In the genomic region with DNA sequence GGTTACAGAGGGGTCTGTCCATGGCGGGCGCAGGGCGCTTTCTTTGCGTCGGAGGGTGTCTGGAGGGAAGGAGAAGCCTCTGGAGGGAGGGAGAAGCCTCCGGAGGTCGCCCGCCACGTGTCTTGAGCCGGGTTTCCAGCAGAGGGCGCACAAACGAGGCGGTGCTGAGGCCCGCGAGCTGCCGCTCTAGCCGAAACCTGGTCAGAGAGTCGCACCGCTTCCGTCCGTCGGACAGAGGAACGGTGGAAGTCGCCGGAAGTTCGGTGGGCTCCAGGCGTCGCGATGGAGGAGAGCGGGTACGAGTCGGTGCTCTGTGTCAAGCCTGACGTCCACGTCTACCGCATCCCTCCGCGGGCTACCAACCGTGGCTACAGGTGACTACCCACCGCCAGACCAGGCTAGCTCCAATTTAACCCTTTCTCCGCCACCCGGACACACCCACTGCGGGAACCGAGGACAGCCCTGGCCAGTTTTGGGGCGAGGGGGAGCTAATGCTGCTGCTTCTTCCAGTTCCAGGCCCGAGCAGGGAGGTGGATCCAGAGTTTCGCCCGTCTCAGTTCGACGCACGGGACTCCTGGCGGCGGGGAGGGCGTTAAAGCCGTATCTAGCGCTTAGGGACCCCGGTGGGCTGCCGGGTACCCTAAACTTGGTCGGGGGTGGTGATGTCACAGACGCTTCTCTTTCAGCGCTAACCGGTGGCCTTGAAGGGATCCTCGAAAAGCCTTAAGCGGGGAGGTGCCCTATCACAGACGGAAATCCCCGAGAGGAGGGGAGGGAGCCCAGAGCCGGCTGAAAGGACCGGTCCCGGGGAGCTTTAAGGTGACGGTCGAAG, we compare ENCODE assay signal across 8 cellular contexts. TPM values are rescaled to one million over a fixed set of nuclear protein-coding genes. Genes with fewer than 3 reads are reported as not detected.
DNase-seq lines count a peak whose midpoint lies in the region; ATAC-seq and TF ChIP-seq lines count a peak whose summit lies in the region.

NECAP2 (plus strand) TSS at position 245 of the 832 bp plus-strand sequence; CDS start at position 283, 38 bp downstream.

- intact Hi-C loops in T-helper 1 cell treated with Interleukin-12 subunit alpha and Interleukin-12 subunit beta and Interleukin-4 antibody, amounts not matched to agents 30 ng/mL and 1 ng/mL, for 36 hours (cut with micrococcal nuclease), result loop anchor here (1.0 to 10.0 kb wide), 12 partner anchors 20 to 914 kb away; partner anchors contain the start of genes DNAJC16, FBXO42, NBPF1 and SZRD1
- intact Hi-C loops in left cardiac atrium (cut with DNase I), result loop anchor here in 1 of 2 donors (2.0 kb wide), 1 partner anchor 72 kb away; no protein-coding TSS in a partner anchor
- intact Hi-C loops in posterior vena cava (cut with DNase I), result no loop called here

- H3K4me1 ChIP-seq in upper lobe of left lung, result peaks cover 30 to 39% (median 35%) of the 10 kb centered on the region in 4 donors

- H3K27me3 ChIP-seq in upper lobe of left lung, result no peaks in the 10 kb centered on the region

- no peak for TF ChIP-seq EP300 in upper lobe of left lung (IDR thresholded peaks at IDR 0.05)

- peak within 1 kb of the TSS; percentile 86 to 96 (median 94) for H3K27ac ChIP-seq in upper lobe of left lung

- peaks cover 10 to 27% (median 12%) of the 10 kb centered on the region in 4 donors for H3K36me3 ChIP-seq in upper lobe of left lung

- TF ChIP-seq POLR2A in upper lobe of left lung (IDR thresholded peaks at IDR 0.05), result peak in 2 of 4 donors; percentile 36 to 84

- H3K9me3 ChIP-seq in upper lobe of left lung, result no peaks in the 10 kb centered on the region

- peak; percentile 96 for TF ChIP-seq CTCF in GM12875 (IDR thresholded peaks at IDR 0.05; ENCODE audit: borderline replicate concordance, insufficient read depth, low read depth, low read length)
- peak; percentile 90 to 95 (median 92) for TF ChIP-seq CTCF in upper lobe of left lung (IDR thresholded peaks at IDR 0.05)

- 0% methylated on average over 22 to 57 of the region's 70 CpGs for WGBS in upper lobe of left lung, 2 donors

- ATAC-seq in HG02852 (IDR thresholded peaks at IDR 0.05; ENCODE audit: unreplicated experiment) (peak; percentile 79), left cardiac atrium (peak; percentile 94 to 96), upper lobe of left lung (ENCODE audit: low FRiP score in 2 of 2) (peak; percentile 97)

- DNase-seq in NCI-H1694 (lab: John Stamatoyannopoulos, UW), result peak; percentile 46
- peak; percentile 88 for DNase-seq in amniotic epithelial cell (ENCODE audit: low read depth)
- peak; percentile 96 for DNase-seq in left cardiac atrium
- DNase-seq in posterior vena cava (ENCODE audit: low spot score), result peak; percentile 98
- peak; percentile 95 to 96 for DNase-seq in upper lobe of left lung

- peak within 1 kb of the TSS; percentile 85 for H3K4me3 ChIP-seq in GM12875 (ENCODE audit: low read depth, low read length)
- peak within 1 kb of the TSS; percentile 69 to 98 (median 86) for H3K4me3 ChIP-seq in upper lobe of left lung

RNA-seq across cellular contexts. Expression of gene NECAP2, which starts in this region (rescaled TPM):
- 150 and 154 TPM in 2 replicates for total RNA-seq in T-helper 1 cell treated with Interleukin-12 subunit alpha and Interleukin-12 subunit beta and Interleukin-4 antibody, amounts not matched to agents 30 ng/mL and 1 ng/mL, for 36 hours
- total RNA-seq in left cardiac atrium (10 to 100 TPM; 21.8 to 23.7 TPM), posterior vena cava (10 to 100 TPM; 30.5 to 42.9 TPM), upper lobe of left lung (10 to 100 TPM; 61.9 to 96.4 (median 87.1) TPM)

Comparison
In these comparisons a context has a peak if more than half of its experiments do, and no peak if none do; other contexts are left out.
1. Peak in every context shown above with its lines: DNase-seq, ATAC-seq, H3K4me3 ChIP-seq and H3K27ac ChIP-seq.
2. DNase-seq: peak in every context shown above with its lines; median percentile 98 in posterior vena cava; 96 in left cardiac atrium; 96 in upper lobe of left lung; 88 in amniotic epithelial cell; 46 in NCI-H1694.